Comparison of ENCODE assay signal across 2 cellular contexts in the genomic region with DNA sequence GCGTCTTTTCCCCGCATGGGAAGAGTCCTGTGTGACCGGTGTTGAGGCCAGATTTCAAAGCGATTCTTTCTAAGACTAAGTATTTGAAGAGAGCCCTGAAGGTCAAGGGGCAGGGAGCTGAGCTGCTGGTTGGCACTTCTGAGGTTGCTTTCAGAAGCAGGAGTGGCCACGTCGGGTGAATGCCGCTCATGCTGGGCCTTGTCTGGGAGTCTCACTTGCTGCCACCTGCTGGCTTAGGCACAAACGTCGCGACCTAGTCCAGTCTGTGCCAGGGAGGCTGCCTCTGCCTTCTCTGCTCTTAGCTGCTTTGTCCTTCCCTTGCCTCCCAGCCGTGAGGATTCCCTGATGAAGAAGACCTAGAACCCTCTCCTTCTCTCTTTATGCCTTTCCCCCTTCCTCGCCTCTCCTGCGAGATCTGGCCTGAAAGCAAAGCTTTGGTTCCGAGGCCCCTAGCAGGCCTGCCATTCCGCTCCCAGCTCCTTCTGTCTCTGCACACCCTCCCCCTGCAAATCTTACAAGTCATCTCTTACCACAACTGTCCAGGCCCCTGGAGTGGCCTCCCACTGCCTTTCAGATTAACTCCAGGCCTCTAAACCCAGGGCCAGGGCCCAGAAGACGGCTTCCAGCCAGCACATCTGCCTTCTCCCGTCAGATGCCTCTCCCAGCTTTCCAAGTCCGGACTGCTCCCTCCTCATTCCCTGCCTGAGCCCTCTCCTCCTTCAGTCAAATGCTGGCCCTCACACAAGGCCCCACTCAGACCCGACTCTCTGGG.
TF ChIP-seq lines count a peak whose summit lies in the region.

No MANE protein-coding gene starts in this region.

TF ChIP-seq in SK-N-SH, 30 proteins besides CTCF, POLR2A, EP300 and RAD21 (continued from another document):
- TF ChIP-seq USF1 (IDR thresholded peaks at IDR 0.05; ENCODE audit: borderline replicate concordance, low read depth), result no peak

TF ChIP-seq in liver, 16 proteins besides CTCF, POLR2A, EP300 and RAD21 (continued from another document):
- no peak for TF ChIP-seq REST (IDR thresholded peaks at IDR 0.05)
